28 cellular contexts compared by ENCODE assay signal in the genomic region with DNA sequence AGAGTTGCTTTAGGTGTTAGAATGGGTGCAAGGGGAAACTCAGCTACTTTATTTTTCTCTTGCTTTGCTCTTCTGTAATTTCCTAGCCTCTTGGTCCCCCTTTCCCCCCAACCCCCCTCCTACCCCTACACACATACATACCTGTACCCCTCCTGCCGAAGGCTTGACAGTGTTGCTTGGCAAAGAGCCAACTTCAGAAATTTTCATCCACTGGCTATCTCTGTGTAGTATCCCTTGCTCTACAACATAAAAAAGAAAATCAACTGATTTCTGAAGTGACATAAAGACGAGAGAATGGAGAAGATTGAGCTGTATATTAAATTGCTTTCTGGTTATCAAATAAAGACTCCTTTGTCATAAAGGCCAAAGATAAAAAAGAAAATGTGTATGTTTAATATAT.
"Had no signal": no experiment of that assay in that cellular context is flagged by ENCODE, and none has a peak within 500 bp of the region (broad histone marks: within the 10 kb centered on the region; RNA-seq: fewer than 3 reads in every experiment).

No MANE protein-coding gene starts in this region.

- H3K27ac ChIP-seq: brain microvascular endothelial cell, coronary artery, dorsolateral prefrontal cortex, VCaP had no signal

- H3K27ac Mint-ChIP-seq: activated CD4-positive, alpha-beta memory T cell treated with anti-CD3 and anti-CD28 coated beads, Interleukin-2, amount 10 ng/mL, durations not matched to agents 7 days and 5 days; activated CD4-positive, alpha-beta T cell treated with anti-CD3 and anti-CD28 coated beads, Interleukin-2, amount 10 ng/mL, durations not matched to agents 7 days and 5 days; activated naive CD8-positive, alpha-beta T cell; activated T-helper 17 cell treated with anti-CD3 and anti-CD28 coated beads, Interleukin-2, amount 50 U/mL, for 72 hours; dendritic cell treated with granulocyte-macrophage colony-stimulating factor and Interleukin-4, amounts not matched to agents 40 ng/mL and 50 ng/mL, for 4 days; endodermal cell; WTC11 had no signal

- DNase-seq: activated CD4-positive, alpha-beta memory T cell treated with anti-CD3 and anti-CD28 coated beads, Interleukin-2, amount 10 ng/mL, durations not matched to agents 7 days and 5 days; activated CD4-positive, alpha-beta T cell treated with anti-CD3 and anti-CD28 coated beads for 1 hour; activated CD4-positive, alpha-beta T cell treated with anti-CD3 and anti-CD28 coated beads for 4 hours; activated CD4-positive, alpha-beta T cell treated with anti-CD3 and anti-CD28 coated beads, Interleukin-2, amount 10 ng/mL, durations not matched to agents 7 days and 5 days; activated CD4-positive, alpha-beta T cell treated with anti-CD3 and anti-CD28 coated beads, Interleukin-2, amount 50 U/mL, for 4 hours; activated CD8-positive, alpha-beta memory T cell treated with anti-CD3 and anti-CD28 coated beads, Interleukin-2, amount 50 U/mL, for 48 hours; activated effector memory CD4-positive, alpha-beta T cell treated with Interleukin-2 at 50 U/mL for 16 hours; activated gamma-delta T cell treated with Interleukin-2 at 50 U/mL for 16 hours; activated naive CD4-positive, alpha-beta T cell treated with anti-CD3 and anti-CD28 coated beads, Interleukin-2, amount 50 U/mL, for 16 hours; activated naive CD4-positive, alpha-beta T cell treated with Interleukin-2 at 50 U/mL for 16 hours; activated T-cell treated with anti-CD3 and anti-CD28 coated beads for 4 hours; activated T-cell treated with anti-CD3 and anti-CD28 coated beads, Interleukin-2, amount 50 U/mL, for 4 hours; amniotic stem cell; anterior cingulate cortex; brain microvascular endothelial cell; dorsolateral prefrontal cortex; effector memory CD4-positive, alpha-beta T cell; endodermal cell; foreskin fibroblast; head of caudate nucleus; T-helper 2 cell had no signal

- H3K36me3 ChIP-seq: brain microvascular endothelial cell had no signal

- H3K27me3 Mint-ChIP-seq: activated CD4-positive, alpha-beta memory T cell treated with anti-CD3 and anti-CD28 coated beads, Interleukin-2, amount 10 ng/mL, durations not matched to agents 7 days and 5 days; activated CD4-positive, alpha-beta T cell treated with anti-CD3 and anti-CD28 coated beads, Interleukin-2, amount 10 ng/mL, durations not matched to agents 7 days and 5 days; activated naive CD8-positive, alpha-beta T cell; activated T-helper 17 cell treated with anti-CD3 and anti-CD28 coated beads, Interleukin-2, amount 50 U/mL, for 72 hours; central memory CD8-positive, alpha-beta T cell; dendritic cell treated with granulocyte-macrophage colony-stimulating factor and Interleukin-4, amounts not matched to agents 40 ng/mL and 50 ng/mL, for 4 days had no signal

- H3K27me3 ChIP-seq: brain microvascular endothelial cell, dorsolateral prefrontal cortex had no signal

- H3K9me3 Mint-ChIP-seq: activated CD4-positive, alpha-beta memory T cell treated with anti-CD3 and anti-CD28 coated beads, Interleukin-2, amount 10 ng/mL, durations not matched to agents 7 days and 5 days; activated CD4-positive, alpha-beta T cell treated with anti-CD3 and anti-CD28 coated beads, Interleukin-2, amount 10 ng/mL, durations not matched to agents 7 days and 5 days; activated T-cell treated with anti-CD3 and anti-CD28 coated beads, Interleukin-2, amount 50 U/mL, for 4 hours; activated T-helper 17 cell treated with anti-CD3 and anti-CD28 coated beads, Interleukin-2, amount 50 U/mL, for 72 hours; central memory CD8-positive, alpha-beta T cell; dendritic cell treated with granulocyte-macrophage colony-stimulating factor and Interleukin-4, amounts not matched to agents 40 ng/mL and 50 ng/mL, for 4 days; endodermal cell; WTC11 had no signal

- H3K36me3 Mint-ChIP-seq: WTC11 had no signal

- H3K4me3 Mint-ChIP-seq: activated CD4-positive, alpha-beta memory T cell treated with anti-CD3 and anti-CD28 coated beads, Interleukin-2, amount 10 ng/mL, durations not matched to agents 7 days and 5 days; activated CD4-positive, alpha-beta T cell treated with anti-CD3 and anti-CD28 coated beads, Interleukin-2, amount 10 ng/mL, durations not matched to agents 7 days and 5 days; activated naive CD8-positive, alpha-beta T cell; activated T-cell treated with anti-CD3 and anti-CD28 coated beads, Interleukin-2, amount 50 U/mL, for 4 hours; activated T-helper 17 cell treated with anti-CD3 and anti-CD28 coated beads, Interleukin-2, amount 50 U/mL, for 72 hours; central memory CD8-positive, alpha-beta T cell; dendritic cell treated with granulocyte-macrophage colony-stimulating factor and Interleukin-4, amounts not matched to agents 40 ng/mL and 50 ng/mL, for 4 days; endodermal cell; WTC11 had no signal

- H3K4me3 ChIP-seq: coronary artery, dorsolateral prefrontal cortex had no signal
